Comparison of ENCODE assay signal across 8 cellular contexts in the genomic region with DNA sequence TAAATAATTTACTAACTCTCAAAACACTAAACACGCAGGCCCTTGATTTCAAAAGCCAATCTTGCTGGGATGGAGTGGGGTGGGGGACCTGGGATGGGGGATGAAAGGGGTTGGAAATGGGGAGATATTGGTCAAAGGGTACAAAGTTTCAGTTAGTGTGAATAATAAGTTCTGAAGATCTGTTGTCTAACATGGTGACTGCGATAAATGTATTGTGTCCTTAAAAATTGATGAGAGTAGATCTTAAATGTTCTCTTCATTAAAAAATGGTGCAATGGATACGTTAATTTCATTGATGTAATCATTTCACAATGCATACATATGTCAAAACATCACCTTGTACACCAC. TPM values are rescaled to one million over a fixed set of nuclear protein-coding genes. Genes with fewer than 3 reads are reported as not detected.
DNase-seq lines count a peak whose midpoint lies in the region; ATAC-seq and TF ChIP-seq lines count a peak whose summit lies in the region.

No MANE protein-coding gene starts in this region.

- no peak for TF ChIP-seq CTCF in left lung (IDR thresholded peaks at IDR 0.05)
- no peak for TF ChIP-seq CTCF in transverse colon (IDR thresholded peaks at IDR 0.05)

- H3K4me1 ChIP-seq in left lung (peaks cover 0 to 5% of the 10 kb centered on the region in 2 donors), transverse colon (peaks cover 4 to 8% (median 4%) of the 10 kb centered on the region in 4 donors)

- peaks cover 0 to 7% of the 10 kb centered on the region in 2 donors for H3K9me3 ChIP-seq in left lung
- no peaks in the 10 kb centered on the region for H3K9me3 ChIP-seq in transverse colon

- WGBS in transverse colon (ENCODE audit: low coverage in 1 of 2), 2 donors, result 51% methylated on average over 3 of the region's 3 CpGs

- peaks cover 10 to 20% of the 10 kb centered on the region in 2 donors for H3K36me3 Mint-ChIP-seq in activated T-cell treated with anti-CD3 and anti-CD28 coated beads, Interleukin-2, amount 50 U/mL, for 72 hours (ENCODE audit: insufficient read depth in 2 of 2)
- H3K36me3 Mint-ChIP-seq in activated naive CD8-positive, alpha-beta T cell treated with anti-CD3 and anti-CD28 coated beads, Interleukin-2, amount 10 ng/mL, durations not matched to agents 7 days and 5 days, result peaks cover 26% of the 10 kb centered on the region

- in situ Hi-C loops in transverse colon (cut with MboI; ENCODE audit: low pct_ligation_motif_present in 1 of 4, low pct_unique_long_range_greater_than_20kb in 1 of 4, low sequenced_read_pairs in 3 of 4), result loop anchor here in 3 of 4 donors (25.0 kb wide), 3 partner anchors 397 to 1097 kb away; a partner anchor contains a TSS

- DNase-seq in activated T-cell treated with anti-CD3 and anti-CD28 coated beads, Interleukin-2, amount 50 U/mL, for 72 hours, result no peak
- DNase-seq in activated T-cell treated with anti-CD3 and anti-CD28 coated beads, Interleukin-2, amount 50 U/mL, for 1 hour, result no peak
- DNase-seq in activated naive CD8-positive, alpha-beta T cell treated with anti-CD3 and anti-CD28 coated beads, Interleukin-2, amount 10 ng/mL, durations not matched to agents 7 days and 5 days, result no peak
- DNase-seq in left lung (no peak), transverse colon (no peak), T1000 (lab: John Stamatoyannopoulos, UW) (no peak), midbrain (lab: John Stamatoyannopoulos, UW) (no peak)
- no peak for DNase-seq in stimulated activated CD4-positive, alpha-beta T cell treated with anti-CD3 and anti-CD28 coated beads, Interleukin-2, amount 100 ng/mL, for 48 hours

- intact Hi-C loops in left lung (cut with DNase I) (no loop called here), transverse colon (cut with DNase I; ENCODE audit: low total_unique reads) (loop anchor here (10.0 kb wide), 1 partner anchor 150 kb away; no protein-coding TSS in a partner anchor)

- H3K27me3 ChIP-seq in left lung (no peaks in the 10 kb centered on the region), transverse colon (no peaks in the 10 kb centered on the region)

- peaks cover 5 to 11% of the 10 kb centered on the region in 2 donors for H3K9me3 Mint-ChIP-seq in activated T-cell treated with anti-CD3 and anti-CD28 coated beads, Interleukin-2, amount 50 U/mL, for 72 hours
- H3K9me3 Mint-ChIP-seq in activated naive CD8-positive, alpha-beta T cell treated with anti-CD3 and anti-CD28 coated beads, Interleukin-2, amount 10 ng/mL, durations not matched to agents 7 days and 5 days, result peaks cover 12% of the 10 kb centered on the region

- peak overlapping the region; percentile 63 for H3K4me3 ChIP-seq in left lung
- peak overlapping the region in 3 of 4 donors; percentile 55 to 74 (median 70) for H3K4me3 ChIP-seq in transverse colon

- no peak for TF ChIP-seq POLR2A in transverse colon (IDR thresholded peaks at IDR 0.05)

- H3K27ac Mint-ChIP-seq in activated T-cell treated with anti-CD3 and anti-CD28 coated beads, Interleukin-2, amount 50 U/mL, for 72 hours, result peak overlapping the region; percentile 95
- H3K27ac Mint-ChIP-seq in activated naive CD8-positive, alpha-beta T cell treated with anti-CD3 and anti-CD28 coated beads, Interleukin-2, amount 10 ng/mL, durations not matched to agents 7 days and 5 days, result peak overlapping the region; percentile 98

- H3K4me3 Mint-ChIP-seq in activated T-cell treated with anti-CD3 and anti-CD28 coated beads, Interleukin-2, amount 50 U/mL, for 72 hours, result peak overlapping the region; percentile 88 to 94
- peak overlapping the region; percentile 94 for H3K4me3 Mint-ChIP-seq in activated naive CD8-positive, alpha-beta T cell treated with anti-CD3 and anti-CD28 coated beads, Interleukin-2, amount 10 ng/mL, durations not matched to agents 7 days and 5 days

- H3K36me3 ChIP-seq in left lung, result no peaks in the 10 kb centered on the region
- H3K36me3 ChIP-seq in transverse colon, result no peaks in the 10 kb centered on the region

- POLR2A ChIA-PET in activated naive CD8-positive, alpha-beta T cell treated with anti-CD3 and anti-CD28 coated beads, Interleukin-2, amount 10 ng/mL, durations not matched to agents 7 days and 5 days (lab: Charles Lee), result interaction anchor here (1.8 kb wide), 1 partner anchor 144 kb away, joined by 9 read pairs; a partner anchor contains a TSS

- ATAC-seq in activated T-cell treated with anti-CD3 and anti-CD28 coated beads, Interleukin-2, amount 50 U/mL, for 72 hours (replicated peaks in 1 of 2), result no peak
- no peak for ATAC-seq in activated naive CD8-positive, alpha-beta T cell treated with anti-CD3 and anti-CD28 coated beads, Interleukin-2, amount 10 ng/mL, durations not matched to agents 7 days and 5 days (ENCODE audit: low read depth)
- no peak for ATAC-seq in left lung

- peaks cover 11% of the 10 kb centered on the region for H3K4me1 Mint-ChIP-seq in activated T-cell treated with anti-CD3 and anti-CD28 coated beads, Interleukin-2, amount 50 U/mL, for 72 hours (ENCODE audit: low read depth)
- H3K4me1 Mint-ChIP-seq in activated naive CD8-positive, alpha-beta T cell treated with anti-CD3 and anti-CD28 coated beads, Interleukin-2, amount 10 ng/mL, durations not matched to agents 7 days and 5 days, result peaks cover 11% of the 10 kb centered on the region

- H3K27ac ChIP-seq in left lung (peak overlapping the region; percentile 99), transverse colon (peak overlapping the region; percentile 96 to 98 (median 98))

- no peaks in the 10 kb centered on the region for H3K27me3 Mint-ChIP-seq in activated T-cell treated with anti-CD3 and anti-CD28 coated beads, Interleukin-2, amount 50 U/mL, for 72 hours (ENCODE audit: low read depth)
- no peaks in the 10 kb centered on the region for H3K27me3 Mint-ChIP-seq in activated naive CD8-positive, alpha-beta T cell treated with anti-CD3 and anti-CD28 coated beads, Interleukin-2, amount 10 ng/mL, durations not matched to agents 7 days and 5 days

- TF ChIP-seq EP300 in transverse colon (IDR thresholded peaks at IDR 0.05; ENCODE audit: low read depth), result no peak

RNA-seq across cellular contexts. Expression of a gene that starts 0.5 kb away (rescaled TPM):
- total RNA-seq in activated T-cell treated with anti-CD3 and anti-CD28 coated beads, Interleukin-2, amount 50 U/mL, for 72 hours, result 10 to 100 TPM in 1 of 2 donors, 1 to 10 TPM in 1; 9.6 to 10.8 TPM
- total RNA-seq in activated naive CD8-positive, alpha-beta T cell treated with anti-CD3 and anti-CD28 coated beads, Interleukin-2, amount 10 ng/mL, durations not matched to agents 7 days and 5 days, result 10 to 100 TPM; 13.9 TPM
- total RNA-seq in left lung, result 10 to 100 TPM; 18.8 to 20.6 TPM
- 10 to 100 TPM in 3 of 4 donors, 1 to 10 TPM in 1; 1.6 to 77.4 (median 11.4) TPM for total RNA-seq in transverse colon
